ENCODE assay signal across 9 cellular contexts in the genomic region with DNA sequence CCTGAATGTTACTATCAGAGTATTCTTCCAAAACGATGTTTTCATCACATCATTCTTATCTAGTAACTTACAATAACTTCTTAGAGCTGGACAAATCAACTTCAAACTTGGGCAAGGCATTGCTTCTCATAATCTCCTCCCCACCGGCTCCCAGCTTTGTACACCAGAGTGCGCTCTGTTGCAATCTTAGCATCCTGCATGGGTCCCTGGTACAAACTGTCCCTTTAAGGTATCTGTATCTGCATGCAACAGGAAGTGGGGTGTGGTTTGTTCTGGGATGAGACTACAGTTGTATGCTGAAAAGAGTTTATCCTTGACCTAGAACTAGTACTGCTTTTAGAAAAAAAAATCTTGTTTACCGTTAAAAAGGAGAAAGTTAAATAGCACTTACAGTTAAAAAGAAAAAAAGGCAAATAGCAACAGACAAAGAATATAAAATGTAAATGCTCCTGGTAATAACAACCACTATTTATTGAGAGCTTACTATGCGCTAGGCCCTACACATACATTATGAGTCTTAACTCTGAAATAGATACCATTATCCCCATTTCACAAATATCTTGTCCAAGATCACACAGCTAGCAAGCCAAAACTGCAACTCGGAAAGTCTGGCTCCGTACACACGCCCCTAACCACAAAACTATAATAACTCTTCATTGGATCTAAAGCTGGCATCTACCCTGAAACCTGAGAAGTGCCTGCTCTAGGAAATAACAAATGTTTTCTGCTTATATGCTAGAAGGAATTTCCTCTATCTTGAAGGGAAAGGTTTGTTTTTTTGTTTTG. TPM values are rescaled to one million over a fixed set of nuclear protein-coding genes. Genes with fewer than 3 reads are reported as not detected.
DNase-seq lines count a peak whose midpoint lies in the region; ATAC-seq and TF ChIP-seq lines count a peak whose summit lies in the region.
"Had no signal": no experiment of that assay in that cellular context is flagged by ENCODE, and none has a peak within 500 bp of the region (broad histone marks: within the 10 kb centered on the region; RNA-seq: fewer than 3 reads in every experiment).

No MANE protein-coding gene starts in this region.

- H4K91ac ChIP-seq in neuronal stem cell (ENCODE audit: low read depth, low read length, poor library complexity), result no peak overlapping the region

- intact Hi-C loops in upper lobe of right lung (cut with DNase I), result no loop called here

- H3K4ac ChIP-seq in neuronal stem cell (ENCODE audit: low read length), result no peak overlapping the region

- H2AFZ ChIP-seq in neuronal stem cell (ENCODE audit: low read length), result peak overlapping the region; percentile 15

- ATAC-seq in GM18517 (IDR thresholded peaks at IDR 0.05; ENCODE audit: unreplicated experiment) (peak; percentile 100), HG02970 (IDR thresholded peaks at IDR 0.05; ENCODE audit: low FRiP score, unreplicated experiment) (peak; percentile 92), upper lobe of right lung (peak; percentile 98)

- peak; percentile 57 for DNase-seq in ACHN
- DNase-seq in NCI-H460 (ENCODE audit: extremely low read depth, low read depth), result peak; percentile 36
- peak; percentile 75 to 81 for DNase-seq in activated CD4-positive, alpha-beta T cell treated with anti-CD3 and anti-CD28 coated beads, Interleukin-2, amount 50 U/mL, for 48 hours
- no peak for DNase-seq in epithelial cell of proximal tubule (ENCODE audit: low read depth)
- DNase-seq in neuronal stem cell (ENCODE audit: low spot score), result no peak
- peak; percentile 68 for DNase-seq in upper lobe of right lung

- H3K4me3 ChIP-seq in epithelial cell of proximal tubule (ENCODE audit: low read depth, low read length) (no peak overlapping the region), neuronal stem cell (ENCODE audit: low read length in 2 of 2) (no peak overlapping the region), upper lobe of right lung (no peak overlapping the region)
- H3K4me3 ChIP-seq: uterus had no signal

- in situ Hi-C loops in ACHN (cut with HindIII; ENCODE audit: low pct_ligation_motif_present, low pct_unique_long_range_greater_than_20kb, low sequenced_read_pairs), result no loop called here

- H2BK120ac ChIP-seq in neuronal stem cell (ENCODE audit: low read depth, low read length), result no peak overlapping the region

- no peak overlapping the region for H3K9ac ChIP-seq in neuronal stem cell (ENCODE audit: low read depth, low read length, poor library complexity)

- no peak overlapping the region for H3K27ac ChIP-seq in neuronal stem cell (replicated peaks; ENCODE audit: low read length)
- peak overlapping the region; percentile 38 for H3K27ac ChIP-seq in upper lobe of right lung
- H3K27ac ChIP-seq: uterus had no signal

- H3K18ac ChIP-seq in neuronal stem cell (ENCODE audit: low read length), result no peak overlapping the region

- H2BK5ac ChIP-seq in neuronal stem cell (ENCODE audit: low read length), result no peak overlapping the region

- TF ChIP-seq CTCF in epithelial cell of proximal tubule (conservative IDR thresholded peaks at IDR 0.05; ENCODE audit: low read depth, low read length) (peak; percentile 58), upper lobe of right lung (IDR thresholded peaks at IDR 0.05) (peak; percentile 56)

- H3K14ac ChIP-seq in neuronal stem cell (ENCODE audit: low read length), result no peak overlapping the region

- H3K79me1 ChIP-seq in neuronal stem cell (ENCODE audit: low read depth, low read length), result no peaks in the 10 kb centered on the region

- H3K36me3 ChIP-seq in neuronal stem cell (replicated peaks in 1 of 2; ENCODE audit: control insufficient read depth in 2 of 2, insufficient read depth in 2 of 2, low read length in 2 of 2) (no peaks in the 10 kb centered on the region), upper lobe of right lung (no peaks in the 10 kb centered on the region)
- H3K36me3 ChIP-seq: uterus had no signal

- no peak overlapping the region for H4K8ac ChIP-seq in neuronal stem cell (ENCODE audit: low read depth, low read length)

- H3K27me3 ChIP-seq in neuronal stem cell (ENCODE audit: control insufficient read depth in 3 of 3, insufficient read depth in 3 of 3, low read depth in 1 of 3, low read length in 3 of 3), result no peaks in the 10 kb centered on the region
- H3K27me3 ChIP-seq in upper lobe of right lung, result no peaks in the 10 kb centered on the region
- H3K27me3 ChIP-seq: uterus had no signal

- H2AK5ac ChIP-seq in neuronal stem cell (ENCODE audit: low read depth, low read length), result no peak overlapping the region

- H2BK12ac ChIP-seq in neuronal stem cell (ENCODE audit: low read length), result no peak overlapping the region

- WGBS in neuronal stem cell (ENCODE audit: extremely low coverage in 2 of 2, insufficient read length in 2 of 2, insufficient replicate concordance in 1 of 2), 2 donors, result no CpG with 5 or more reads among the region's 8 CpGs

- H3K9me3 ChIP-seq in neuronal stem cell (replicated peaks in 1 of 2; ENCODE audit: control insufficient read depth in 2 of 2, insufficient read depth in 1 of 2, low read depth in 1 of 2, low read length in 2 of 2), result no peaks in the 10 kb centered on the region
- H3K9me3 ChIP-seq in upper lobe of right lung, result no peaks in the 10 kb centered on the region
- H3K9me3 ChIP-seq: uterus had no signal

- no peak overlapping the region for H3K4me2 ChIP-seq in neuronal stem cell (ENCODE audit: insufficient read depth, low read length, poor library complexity, severe bottlenecking)

- no peak overlapping the region for H3K23ac ChIP-seq in neuronal stem cell (ENCODE audit: low read depth, low read length, poor library complexity)

- H2BK15ac ChIP-seq in neuronal stem cell (ENCODE audit: low read length), result no peak overlapping the region

- H3K4me1 ChIP-seq in neuronal stem cell (ENCODE audit: control insufficient read depth in 2 of 2, insufficient read depth in 1 of 2, low read depth in 1 of 2, low read length in 2 of 2) (no peaks in the 10 kb centered on the region), upper lobe of right lung (peaks cover 13% of the 10 kb centered on the region)
- H3K4me1 ChIP-seq: uterus had no signal

RNA-seq across cellular contexts. Expression of a gene that starts 9.8 kb away (rescaled TPM):
- 4.0 and 5.0 TPM in 2 replicates for total RNA-seq in NCI-H460 (2014; rRNA removed; shearing (Covaris generic))
- polyA plus RNA-seq in NCI-H460 (2014; cell fraction: nucleus; rRNA removed), result 0.35 and 1.1 TPM in 2 replicates
- total RNA-seq in epithelial cell of proximal tubule (8.1 and 11.1 TPM in 2 replicates), upper lobe of right lung (48.9 TPM)
- 7.9 TPM for polyA plus RNA-seq in neuronal stem cell (2013, experiment 1 of 2)
- 8.0 TPM for polyA plus RNA-seq in neuronal stem cell (2013, experiment 2 of 2)

Comparison
In these comparisons a context has a peak if more than half of its experiments do, and no peak if none do; other contexts are left out.
1. DNase-seq: peak in ACHN (single experiment), NCI-H460 (single experiment), activated CD4-positive, alpha-beta T cell treated with anti-CD3 and anti-CD28 coated beads, Interleukin-2, amount 50 U/mL, for 48 hours (2 of 2) and upper lobe of right lung (single experiment); none in epithelial cell of proximal tubule (single experiment) and neuronal stem cell (single experiment).
2. Peak in every context shown above with its lines, with median percentiles within 50 percentile points of each other: ATAC-seq.